ENCODE assay signal across 8 cellular contexts in genomic region chr3:143084856-143085731, GRCh38. TPM values are rescaled to one million over a fixed set of nuclear protein-coding genes. Genes with fewer than 3 reads are reported as not detected.
DNase-seq lines count a peak whose midpoint lies in the region; ATAC-seq, FAIRE-seq and TF ChIP-seq lines count a peak whose summit lies in the region.

No MANE protein-coding gene starts in this region.

- H3K27ac ChIP-seq in OCI-LY7 (ENCODE audit: low read depth, low read length, poor library complexity, severe bottlenecking) (no peak overlapping the region), psoas muscle (no peak overlapping the region)

- CTCF ChIA-PET in OCI-LY7 (lab: Charles Lee; ENCODE audit: unreplicated experiment), result no interaction called here

- TF ChIP-seq POLR2A in H54 (IDR thresholded peaks at IDR 0.05; ENCODE audit: low read depth, low read length), result no peak

- no peak overlapping the region for H3K4me3 ChIP-seq in fibroblast of the aortic adventitia (ENCODE audit: low read depth, low read length)
- no peak overlapping the region for H3K4me3 ChIP-seq in OCI-LY7 (ENCODE audit: low read depth, low read length, poor library complexity, severe bottlenecking)
- H3K4me3 ChIP-seq in psoas muscle, result no peak overlapping the region

- no peaks in the 10 kb centered on the region for H3K36me3 Mint-ChIP-seq in type B pancreatic cell

- 90 to 91% (median 90%) methylated on average over 16 to 17 of the region's 17 CpGs for WGBS in psoas muscle, 3 donors

- DNase-seq in GM13977 (ENCODE audit: low spot score) (peak; percentile 61), H54 (ENCODE audit: insufficient read length, low spot score) (peak; percentile 37), NAMALWA (ENCODE audit: low spot score) (peak; percentile 38), fibroblast of the aortic adventitia (ENCODE audit: low read depth) (peak; percentile 52), OCI-LY7 (ENCODE audit: low spot score) (no peak), NCI-H2081 (lab: John Stamatoyannopoulos, UW) (no peak), psoas muscle (no peak), type B pancreatic cell (ENCODE audit: extremely low spot score, unreplicated experiment) (no peak)

- no peaks in the 10 kb centered on the region for H3K9me2 ChIP-seq in OCI-LY7 (ENCODE audit: insufficient read depth, low read length)

- H3K4me2 ChIP-seq in OCI-LY7 (ENCODE audit: low read length), result no peak overlapping the region

- H4K20me1 ChIP-seq in OCI-LY7 (ENCODE audit: insufficient read depth, low read length), result no peaks in the 10 kb centered on the region

- H3K9me3 ChIP-seq in OCI-LY7 (ENCODE audit: low read length) (no peaks in the 10 kb centered on the region), psoas muscle (no peaks in the 10 kb centered on the region)

- peaks cover 11% of the 10 kb centered on the region for H3K4me1 ChIP-seq in OCI-LY7 (ENCODE audit: insufficient read depth, low read length, poor library complexity, severe bottlenecking)
- H3K4me1 ChIP-seq in psoas muscle, result no peaks in the 10 kb centered on the region

- H3K79me2 ChIP-seq in OCI-LY7 (ENCODE audit: insufficient read depth, low read depth, low read length), result no peaks in the 10 kb centered on the region

- in situ Hi-C loops in GM13977 (cut with MboI; ENCODE audit: low pct_unique_long_range_greater_than_20kb, low sequenced_read_pairs, unreplicated experiment), result no loop called here

- intact Hi-C loops in OCI-LY7 (cut with micrococcal nuclease; ENCODE audit: unreplicated experiment), result no loop called here
- intact Hi-C loops in psoas muscle (cut with DNase I), result no loop called here

- H3K4me3 Mint-ChIP-seq in type B pancreatic cell, result no peak overlapping the region

- H3K27ac Mint-ChIP-seq in type B pancreatic cell, result no peak overlapping the region

- no peak for FAIRE-seq in H54 (lab: Jason Lieb, UNC)

- H3K27me3 ChIP-seq in psoas muscle (ENCODE audit: insufficient read depth in 3 of 3, low read length in 2 of 3), result no peaks in the 10 kb centered on the region

- H2AFZ ChIP-seq in OCI-LY7 (ENCODE audit: low read length), result no peak overlapping the region

- H3K9me3 Mint-ChIP-seq in type B pancreatic cell, result no peaks in the 10 kb centered on the region

- H3K36me3 ChIP-seq in OCI-LY7 (ENCODE audit: insufficient read depth, low read length), result no peaks in the 10 kb centered on the region
- no peaks in the 10 kb centered on the region for H3K36me3 ChIP-seq in psoas muscle (ENCODE audit: insufficient read depth in 1 of 2, low read depth in 1 of 2)

- no peak for ATAC-seq in psoas muscle

- H3K27me3 Mint-ChIP-seq in type B pancreatic cell, result no peaks in the 10 kb centered on the region

- POLR2A ChIA-PET in OCI-LY7 (lab: Charles Lee), result interaction anchor here (0.6 to 0.7 kb wide), 2 partner anchors 232 to 1311 kb away, joined by 3 to 4 read pairs; no protein-coding TSS in a partner anchor

- H3K4me1 Mint-ChIP-seq in type B pancreatic cell (ENCODE audit: unreplicated experiment), result peaks cover 4% of the 10 kb centered on the region

- no TSS peak for BruUV-seq in OCI-LY7 (replicated peaks; lab: Mats Ljungman, UMichigan)

- TF ChIP-seq CTCF in GM13977 (IDR thresholded peaks at IDR 0.05; ENCODE audit: extremely low read depth, insufficient read depth, missing control alignments), result peak; percentile 15
- no peak for TF ChIP-seq CTCF in fibroblast of the aortic adventitia (IDR thresholded peaks at IDR 0.05; ENCODE audit: insufficient read depth, low read length)
- TF ChIP-seq CTCF in OCI-LY7 (conservative IDR thresholded peaks at IDR 0.05; ENCODE audit: low read length), result no peak
- no peak for TF ChIP-seq CTCF in psoas muscle (IDR thresholded peaks at IDR 0.05)
- TF ChIP-seq CTCF in type B pancreatic cell (conservative IDR thresholded peaks at IDR 0.05), result no peak

RNA-seq across cellular contexts. Expression of gene CHST2, which starts 34.5 kb away (rescaled TPM):
- total RNA-seq in fibroblast of the aortic adventitia (ENCODE audit: low replicate concordance) (5.0 and 14.4 TPM in 2 replicates), OCI-LY7 (2022) (1.1 and 1.2 TPM in 2 replicates), psoas muscle (1 to 10 TPM; 1.1 to 2.1 (median 1.8) TPM), type B pancreatic cell (ENCODE audit: low replicate concordance) (1.8 and 17.5 TPM in 2 replicates)
- total RNA-seq in OCI-LY7 (2014; rRNA removed; shearing (Covaris generic)), result 0.93 and 1.2 TPM in 2 replicates
- polyA plus RNA-seq in psoas muscle, result 1 to 10 TPM in 2 of 3 donors, under 1 TPM in 1; 0.64 to 2.9 (median 1.4) TPM

Comparison
In these comparisons a context has a peak if more than half of its experiments do, and no peak if none do; other contexts are left out.
1. DNase-seq: peak in GM13977 (single experiment), H54 (single experiment), NAMALWA (single experiment) and fibroblast of the aortic adventitia (single experiment); none in OCI-LY7 (single experiment), NCI-H2081 (0 of 2), psoas muscle (0 of 2) and type B pancreatic cell (single experiment).